In the genomic region with DNA sequence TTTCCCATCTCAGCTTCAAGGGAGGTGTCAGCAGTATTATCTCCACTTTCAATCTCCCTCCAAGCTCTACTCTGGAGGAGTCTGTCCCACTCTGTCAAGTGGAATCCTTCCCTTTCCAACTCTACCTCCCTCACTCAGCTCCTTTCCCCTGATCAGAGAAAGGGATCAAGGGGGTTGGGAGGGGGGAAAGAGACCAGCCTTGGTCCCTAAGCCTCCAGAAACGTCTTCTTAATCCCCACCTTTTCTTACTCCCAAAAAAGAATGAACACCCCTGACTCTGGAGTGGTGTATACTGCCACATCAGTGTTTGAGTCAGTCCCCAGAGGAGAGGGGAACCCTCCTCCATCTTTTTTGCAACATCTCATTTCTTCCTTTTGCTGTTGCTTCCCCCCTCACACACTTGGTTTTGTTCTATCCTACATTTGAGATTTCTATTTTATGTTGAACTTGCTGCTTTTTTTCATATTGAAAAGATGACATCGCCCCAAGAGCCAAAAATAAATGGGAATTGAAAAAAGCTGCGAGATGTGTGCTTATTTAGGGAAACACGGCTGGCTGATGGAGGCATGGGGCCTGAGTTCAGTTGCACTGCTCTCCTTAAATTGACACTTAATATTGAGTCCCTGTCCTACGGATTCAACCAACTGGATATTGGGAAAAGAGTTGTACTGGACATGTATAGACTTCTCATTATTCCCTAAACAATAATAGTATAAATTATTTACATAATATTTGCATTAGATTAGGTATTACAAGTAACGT, we compare ENCODE assay signal across 8 cellular contexts. TPM values are rescaled to one million over a fixed set of nuclear protein-coding genes. Genes with fewer than 3 reads are reported as not detected.
DNase-seq lines count a peak whose midpoint lies in the region; ATAC-seq and TF ChIP-seq lines count a peak whose summit lies in the region.

No MANE protein-coding gene starts in this region.

- no TSS peak for BruUV-seq in Panc1 (replicated peaks; lab: Mats Ljungman, UMichigan)

- in situ Hi-C loops in Panc1 (cut with HindIII; ENCODE audit: low pct_unique_long_range_greater_than_20kb, low sequenced_read_pairs) = no loop called here

- no peaks in the 10 kb centered on the region for H3K9me3 Mint-ChIP-seq in activated CD4-positive, alpha-beta T cell treated with anti-CD3 and anti-CD28 coated beads, Interleukin-2, amount 10 ng/mL, durations not matched to agents 7 days and 5 days
- H3K9me3 Mint-ChIP-seq in endothelial cell (ENCODE audit: unreplicated experiment) = no peaks in the 10 kb centered on the region
- no peaks in the 10 kb centered on the region for H3K9me3 Mint-ChIP-seq in stimulated activated naive CD8-positive, alpha-beta T cell treated with anti-CD3 and anti-CD28 coated beads, Interleukin-15, amount 100 ng/mL, for 72 hours

- H3K27me3 Mint-ChIP-seq in activated CD4-positive, alpha-beta T cell treated with anti-CD3 and anti-CD28 coated beads, Interleukin-2, amount 10 ng/mL, durations not matched to agents 7 days and 5 days = no peaks in the 10 kb centered on the region
- peaks cover 26% of the 10 kb centered on the region for H3K27me3 Mint-ChIP-seq in endothelial cell (ENCODE audit: unreplicated experiment)
- no peaks in the 10 kb centered on the region for H3K27me3 Mint-ChIP-seq in stimulated activated naive CD8-positive, alpha-beta T cell treated with anti-CD3 and anti-CD28 coated beads, Interleukin-15, amount 100 ng/mL, for 72 hours

- TF ChIP-seq CTCF in Panc1 (IDR thresholded peaks at IDR 0.05) (no peak), endothelial cell (IDR thresholded peaks at IDR 0.05; ENCODE audit: unreplicated experiment) (no peak)

- ATAC-seq in Panc1 = no peak
- ATAC-seq in stimulated activated naive CD8-positive, alpha-beta T cell treated with anti-CD3 and anti-CD28 coated beads, Interleukin-15, amount 100 ng/mL, for 72 hours = no peak
- no peak for ATAC-seq in Right ventricle myocardium superior (ENCODE audit: poor library complexity)
- ATAC-seq in HG03521 (IDR thresholded peaks at IDR 0.05; ENCODE audit: unreplicated experiment) = no peak

- peak overlapping the region; percentile 66 for H3K27ac ChIP-seq in Panc1 (ENCODE audit: low read length)

- no peaks in the 10 kb centered on the region for H3K27me3 ChIP-seq in Panc1 (ENCODE audit: control insufficient read depth, insufficient read depth, low read length)

- peaks cover 32% of the 10 kb centered on the region for H3K36me3 ChIP-seq in Panc1 (ENCODE audit: control insufficient read depth, insufficient read depth, low read length)

- CTCF ChIA-PET in activated CD4-positive, alpha-beta T cell treated with anti-CD3 and anti-CD28 coated beads, Interleukin-2, amount 10 ng/mL, durations not matched to agents 7 days and 5 days (lab: Charles Lee) = interaction anchor here (4.1 to 21.4 kb wide), 2 partner anchors 11 to 45 kb away, joined by 40 to 476 read pairs; no protein-coding TSS in a partner anchor
- CTCF ChIA-PET in Panc1 (lab: Charles Lee) = interaction anchor here (1.1 kb wide), 1 partner anchor 53 kb away, joined by 4 read pairs; a partner anchor contains a TSS

- POLR2A ChIA-PET in activated CD4-positive, alpha-beta T cell treated with anti-CD3 and anti-CD28 coated beads, Interleukin-2, amount 10 ng/mL, durations not matched to agents 7 days and 5 days (lab: Charles Lee) = no interaction called here
- POLR2A ChIA-PET in Panc1 (lab: Charles Lee) = interaction anchor here (0.7 kb wide), 1 partner anchor 100 kb away, joined by 5 read pairs; no protein-coding TSS in a partner anchor

- intact Hi-C loops in Panc1 (cut with micrococcal nuclease; ENCODE audit: unreplicated experiment) = loop anchor here (5.0 kb wide), 1 partner anchor 152 kb away; no protein-coding TSS in a partner anchor
- intact Hi-C loops in Right ventricle myocardium superior (cut with DNase I) = no loop called here

- peaks cover 47% of the 10 kb centered on the region for H3K4me1 Mint-ChIP-seq in activated CD4-positive, alpha-beta T cell treated with anti-CD3 and anti-CD28 coated beads, Interleukin-2, amount 10 ng/mL, durations not matched to agents 7 days and 5 days
- peaks cover 36% of the 10 kb centered on the region for H3K4me1 Mint-ChIP-seq in endothelial cell (ENCODE audit: unreplicated experiment)
- H3K4me1 Mint-ChIP-seq in stimulated activated naive CD8-positive, alpha-beta T cell treated with anti-CD3 and anti-CD28 coated beads, Interleukin-15, amount 100 ng/mL, for 72 hours = peaks cover 54% of the 10 kb centered on the region

- H3K36me3 Mint-ChIP-seq in activated CD4-positive, alpha-beta T cell treated with anti-CD3 and anti-CD28 coated beads, Interleukin-2, amount 10 ng/mL, durations not matched to agents 7 days and 5 days (ENCODE audit: low read depth) = peaks cover 82% of the 10 kb centered on the region
- peaks cover 56% of the 10 kb centered on the region for H3K36me3 Mint-ChIP-seq in endothelial cell (ENCODE audit: low read depth, unreplicated experiment)

- no peak overlapping the region for H3K4me3 Mint-ChIP-seq in activated CD4-positive, alpha-beta T cell treated with anti-CD3 and anti-CD28 coated beads, Interleukin-2, amount 10 ng/mL, durations not matched to agents 7 days and 5 days
- H3K4me3 Mint-ChIP-seq in endothelial cell (ENCODE audit: unreplicated experiment) = peak overlapping the region; percentile 85
- peak overlapping the region; percentile 44 to 49 for H3K4me3 Mint-ChIP-seq in stimulated activated naive CD8-positive, alpha-beta T cell treated with anti-CD3 and anti-CD28 coated beads, Interleukin-15, amount 100 ng/mL, for 72 hours

- no peak overlapping the region; a peak in 1 of 4 replicates for H3K4me3 ChIP-seq in Panc1 (ENCODE audit: low read depth in 2 of 2, low read length in 2 of 2)

- DNase-seq in activated CD4-positive, alpha-beta T cell treated with anti-CD3 and anti-CD28 coated beads, Interleukin-2, amount 10 ng/mL, durations not matched to agents 7 days and 5 days = no peak
- DNase-seq in activated CD4-positive, alpha-beta T cell treated with anti-CD3 and anti-CD28 coated beads for 4 hours = no peak
- DNase-seq in Panc1 (ENCODE audit: low read depth, low spot score) = no peak
- DNase-seq in endothelial cell (ENCODE audit: low spot score) = no peak
- DNase-seq in stimulated activated naive CD8-positive, alpha-beta T cell treated with anti-CD3 and anti-CD28 coated beads, Interleukin-15, amount 100 ng/mL, for 72 hours = no peak
- DNase-seq in GOT3 (lab: John Stamatoyannopoulos, UW) = no peak
- DNase-seq in Right ventricle myocardium superior = no peak

- H3K4me1 ChIP-seq in Panc1 (ENCODE audit: control insufficient read depth, insufficient read depth, low read length) = peaks cover 29% of the 10 kb centered on the region

- no peaks in the 10 kb centered on the region for H3K9me3 ChIP-seq in Panc1 (ENCODE audit: control insufficient read depth, insufficient read depth, low read depth, low read length)

- peak overlapping the region; percentile 14 for H3K27ac Mint-ChIP-seq in activated CD4-positive, alpha-beta T cell treated with anti-CD3 and anti-CD28 coated beads, Interleukin-2, amount 10 ng/mL, durations not matched to agents 7 days and 5 days
- H3K27ac Mint-ChIP-seq in endothelial cell (ENCODE audit: unreplicated experiment) = peak overlapping the region; percentile 48
- H3K27ac Mint-ChIP-seq in stimulated activated naive CD8-positive, alpha-beta T cell treated with anti-CD3 and anti-CD28 coated beads, Interleukin-15, amount 100 ng/mL, for 72 hours = peak overlapping the region in 1 of 2 donors; percentile 20

RNA-seq across cellular contexts. Expression of a gene that starts 4.9 kb away (rescaled TPM):
- 1,000 to 10,000 TPM; 1,494 to 1,661 TPM for total RNA-seq in activated CD4-positive, alpha-beta T cell treated with anti-CD3 and anti-CD28 coated beads, Interleukin-2, amount 10 ng/mL, durations not matched to agents 7 days and 5 days
- total RNA-seq in Panc1 (2021; ENCODE audit: unreplicated experiment) (853 TPM), endothelial cell (ENCODE audit: unreplicated experiment) (1,094 TPM), Right ventricle myocardium superior (179 TPM)
- polyA plus RNA-seq in Panc1 (2012; ENCODE audit: insufficient read length) = 1,083 TPM

RNA-seq across cellular contexts. Expression of a gene that starts 8.0 kb away (rescaled TPM):
- 10 to 100 TPM; 46.8 to 53.2 TPM for total RNA-seq in activated CD4-positive, alpha-beta T cell treated with anti-CD3 and anti-CD28 coated beads, Interleukin-2, amount 10 ng/mL, durations not matched to agents 7 days and 5 days
- 68.6 TPM for total RNA-seq in Panc1 (2021; ENCODE audit: unreplicated experiment)
- 36.0 TPM for polyA plus RNA-seq in Panc1 (2012; ENCODE audit: insufficient read length)
- total RNA-seq in endothelial cell (ENCODE audit: unreplicated experiment) = 51.7 TPM
- 16.4 TPM for total RNA-seq in Right ventricle myocardium superior

RNA-seq across cellular contexts. Expression of a gene that starts 17.4 kb away (rescaled TPM):
- total RNA-seq in activated CD4-positive, alpha-beta T cell treated with anti-CD3 and anti-CD28 coated beads, Interleukin-2, amount 10 ng/mL, durations not matched to agents 7 days and 5 days = 100 to 1,000 TPM; 199 to 213 TPM
- 176 TPM for total RNA-seq in Panc1 (2021; ENCODE audit: unreplicated experiment)
- polyA plus RNA-seq in Panc1 (2012; ENCODE audit: insufficient read length) = 221 TPM
- 136 TPM for total RNA-seq in endothelial cell (ENCODE audit: unreplicated experiment)
- 207 TPM for total RNA-seq in Right ventricle myocardium superior

RNA-seq across cellular contexts. Expression of a gene that starts 19.3 kb away (rescaled TPM):
- total RNA-seq in activated CD4-positive, alpha-beta T cell treated with anti-CD3 and anti-CD28 coated beads, Interleukin-2, amount 10 ng/mL, durations not matched to agents 7 days and 5 days = 10 to 100 TPM; 30.5 to 34.9 TPM
- total RNA-seq in Panc1 (2021; ENCODE audit: unreplicated experiment) (106 TPM), endothelial cell (ENCODE audit: unreplicated experiment) (4.8 TPM), Right ventricle myocardium superior (11.4 TPM)
- polyA plus RNA-seq in Panc1 (2012; ENCODE audit: insufficient read length) = 166 TPM

RNA-seq across cellular contexts. Expression of a gene that starts 34.3 kb away (rescaled TPM):
- 10 to 100 TPM; 43.1 to 58.8 TPM for total RNA-seq in activated CD4-positive, alpha-beta T cell treated with anti-CD3 and anti-CD28 coated beads, Interleukin-2, amount 10 ng/mL, durations not matched to agents 7 days and 5 days
- total RNA-seq in Panc1 (2021; ENCODE audit: unreplicated experiment) = 21.9 TPM
- polyA plus RNA-seq in Panc1 (2012; ENCODE audit: insufficient read length) = 26.9 TPM
- 26.0 TPM for total RNA-seq in endothelial cell (ENCODE audit: unreplicated experiment)
- 3.2 TPM for total RNA-seq in Right ventricle myocardium superior
